8 cellular contexts compared by ENCODE assay signal in the genomic region with DNA sequence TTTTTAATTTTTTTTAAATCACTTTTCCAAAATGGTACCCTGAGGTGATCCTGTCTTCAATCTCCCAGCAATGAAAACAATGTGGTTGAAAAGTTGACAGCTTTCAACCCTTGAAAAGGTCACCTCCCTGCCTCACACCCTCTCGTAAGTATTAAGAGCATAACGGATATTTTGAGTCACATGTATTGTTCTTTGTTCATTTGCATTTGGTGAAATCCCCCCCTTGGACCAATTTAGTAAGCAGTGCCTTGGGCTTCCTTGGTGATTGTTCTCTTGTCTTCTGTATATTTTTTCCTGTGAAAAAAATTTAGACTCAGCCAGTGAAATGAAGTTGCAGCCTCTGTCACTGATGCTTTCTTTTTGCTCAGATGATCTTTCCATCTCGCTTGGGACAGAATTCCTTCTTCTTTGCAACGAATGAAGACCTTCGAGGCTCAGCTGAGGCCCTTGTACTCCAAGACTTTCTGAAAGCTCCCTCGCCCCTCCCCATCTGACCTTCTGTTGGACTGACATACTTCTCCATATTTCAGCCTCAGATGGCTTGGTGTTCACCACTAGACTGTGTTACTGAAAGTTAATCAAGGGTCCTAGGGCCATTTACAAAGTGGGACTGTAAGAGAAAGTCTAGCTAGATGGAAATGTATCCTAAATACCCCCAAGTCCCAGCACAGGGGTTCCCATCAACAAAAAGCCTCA.
DNase-seq lines count a peak whose midpoint lies in the region; ATAC-seq and TF ChIP-seq lines count a peak whose summit lies in the region.

No MANE protein-coding gene starts in this region.

- peak; percentile 58 for DNase-seq in activated CD4-positive, alpha-beta T cell treated with anti-CD3 and anti-CD28 coated beads for 48 hours
- DNase-seq in lung (ENCODE audit: low spot score) (no peak), COLO668 (lab: John Stamatoyannopoulos, UW; ENCODE audit: unreplicated experiment) (no peak), NCI-H446 treated with DMSO at 0.1 percent for 48 hours (lab: John Stamatoyannopoulos, UW) (no peak), NCI-H187 treated with DMSO at 0.1 percent for 48 hours (lab: John Stamatoyannopoulos, UW) (no peak), retina (no peak)

- no peak for TF ChIP-seq CTCF in lung (IDR thresholded peaks at IDR 0.05; ENCODE audit: control extremely low read depth, extremely low read depth)

- H3K9me3 ChIP-seq in lung (ENCODE audit: control insufficient read depth in 2 of 2, insufficient read depth in 1 of 2, low read length in 1 of 2), result no peaks in the 10 kb centered on the region

- no peak overlapping the region for H3K4me3 ChIP-seq in lung

- peaks cover 0 to 15% of the 10 kb centered on the region in 2 donors for H3K4me1 ChIP-seq in lung (ENCODE audit: control insufficient read depth in 2 of 2, insufficient read depth in 2 of 2, low read length in 2 of 2)

- H3K27me3 ChIP-seq in lung (ENCODE audit: control insufficient read depth, insufficient read depth), result no peaks in the 10 kb centered on the region

- H3K27ac ChIP-seq in lung (ENCODE audit: low read depth in 1 of 2, low read length in 1 of 2), result peak overlapping the region; percentile 41 to 70

- ATAC-seq in GM18520 (IDR thresholded peaks at IDR 0.05; ENCODE audit: unreplicated experiment) (peak; percentile 15), HG02623 (IDR thresholded peaks at IDR 0.05; ENCODE audit: unreplicated experiment) (peak; percentile 22), lung (ENCODE audit: insufficient read depth, low FRiP score) (no peak)

- no peaks in the 10 kb centered on the region for H3K36me3 ChIP-seq in lung (ENCODE audit: control insufficient read depth in 2 of 2, insufficient read depth in 2 of 2, low read length in 2 of 2)

- 79 to 92% methylated on average over 6 of the region's 6 CpGs for WGBS in lung, 2 donors
